In genomic region chr7:68544851-68545250, GRCh38 we compare ENCODE assay signal across 16 cellular contexts.
"Had no signal": no experiment of that assay in that cellular context is flagged by ENCODE, and none has a peak within 500 bp of the region (broad histone marks: within the 10 kb centered on the region; RNA-seq: fewer than 3 reads in every experiment).

No MANE protein-coding gene starts in this region.

- DNase-seq: Kasumi-1, MM.1S, NCI-H1092 treated with DMSO at 0.1 percent for 48 hours, NCI-H1436, NCI-H187, NCI-H2029, NCI-H2081 treated with DMSO at 0.1 percent for 48 hours, NCI-H2227 treated with DMSO at 0.1 percent for 48 hours, NCI-H526, RPMI8226, SHP77 had no signal

- ATAC-seq: K562, SK-N-SH treated with all-trans-retinoic acid at 6 μM for 48 hours had no signal

- H3K27ac ChIP-seq: HL-60, KMS-11 had no signal

- FAIRE-seq: HTR-8/SVneo, K562 had no signal
